In genomic region chr14:54549862-54550261, GRCh38 we compare ENCODE assay signal across 26 cellular contexts. TPM values are rescaled to one million over a fixed set of nuclear protein-coding genes. Genes with fewer than 3 reads are reported as not detected.
DNase-seq lines count a peak whose midpoint lies in the region; ATAC-seq, FAIRE-seq and TF ChIP-seq lines count a peak whose summit lies in the region.
"Had no signal": no experiment of that assay in that cellular context is flagged by ENCODE, and none has a peak within 500 bp of the region (broad histone marks: within the 10 kb centered on the region; RNA-seq: fewer than 3 reads in every experiment).

No MANE protein-coding gene starts in this region.

- no peaks in the 10 kb centered on the region for H3K36me3 ChIP-seq in mesendoderm (ENCODE audit: control insufficient read depth, insufficient read depth, low read length)
- H3K36me3 ChIP-seq: ascending aorta, SJCRH30, thoracic aorta had no signal

- no peak overlapping the region for H2BK5ac ChIP-seq in mesendoderm (ENCODE audit: low read length)

- no peak overlapping the region for H2AK5ac ChIP-seq in mesendoderm (ENCODE audit: low read length)

- DNase-seq in HTR-8/SVneo (ENCODE audit: insufficient read length, low spot score) (no peak), RPMI7951 (ENCODE audit: low read depth) (peak; percentile 17), epithelial cell of esophagus (ENCODE audit: low read depth) (peak; percentile 31), mesendoderm (peak; percentile 34), posterior cingulate gyrus (no peak), retina (no peak)
- DNase-seq: activated naive CD4-positive, alpha-beta T cell treated with anti-CD3 and anti-CD28 coated beads, Interleukin-2, amount 50 U/mL, for 16 hours; CD8-positive, alpha-beta T cell; DMS153; effector CD8-positive, alpha-beta T cell; GF-D8; H9; midbrain; NCI-H1092; NCI-H187 treated with DMSO at 0.1 percent for 48 hours; NCI-H2227 treated with DMSO at 0.1 percent for 48 hours; OCI-M1; stimulated activated CD4-positive, alpha-beta T cell treated with anti-CD3 and anti-CD28 coated beads, Interleukin-2, amount 100 ng/mL, for 24 hours had no signal

- H3K23ac ChIP-seq in mesendoderm (ENCODE audit: low read length) = no peak overlapping the region

- no peak overlapping the region for H3K4me3 ChIP-seq in epithelial cell of esophagus (ENCODE audit: low read length)
- no peak overlapping the region for H3K4me3 ChIP-seq in mesendoderm (ENCODE audit: low read length)
- H3K4me3 ChIP-seq: ascending aorta, SJCRH30, thoracic aorta had no signal

- ATAC-seq in HG02973 (IDR thresholded peaks at IDR 0.05; ENCODE audit: unreplicated experiment) = no peak
- ATAC-seq: CD8-positive, alpha-beta T cell; esophagus mucosa; left lobe of liver; stimulated activated effector memory CD8-positive, alpha-beta T cell treated with anti-CD3 and anti-CD28 coated beads, Interleukin-12 subunit alpha, Interleukin-12 subunit beta, amount 100 ng/mL, for 72 hours had no signal

- no peak overlapping the region for H3K9ac ChIP-seq in mesendoderm (ENCODE audit: low read length)
- H3K9ac ChIP-seq: KMS-11 had no signal

- no peaks in the 10 kb centered on the region for H3K79me1 ChIP-seq in mesendoderm (ENCODE audit: low read length)

- H3K27me3 ChIP-seq in mesendoderm (ENCODE audit: insufficient read depth, low read length, poor library complexity) = no peaks in the 10 kb centered on the region
- H3K27me3 ChIP-seq: ascending aorta, SJCRH30 had no signal

- H3K4me1 ChIP-seq in mesendoderm (ENCODE audit: control insufficient read depth, low read depth, low read length) = no peaks in the 10 kb centered on the region
- H3K4me1 ChIP-seq: ascending aorta, SJCRH30 had no signal

- no peak overlapping the region for H3K56ac ChIP-seq in mesendoderm (ENCODE audit: low read length)

- H3K4ac ChIP-seq in mesendoderm (ENCODE audit: low read depth, low read length) = no peak overlapping the region

- no peak for TF ChIP-seq CTCF in epithelial cell of esophagus (IDR thresholded peaks at IDR 0.05; ENCODE audit: insufficient read depth, low read depth, low read length, missing control alignments)

- no CpG with 5 or more reads among the region's 3 CpGs for WGBS in mesendoderm (ENCODE audit: extremely low coverage, insufficient coverage, low lambda C conversion rate)

- FAIRE-seq in HTR-8/SVneo (lab: Jason Lieb, UNC) = peak; percentile 69

- no peak overlapping the region for H2BK120ac ChIP-seq in mesendoderm (ENCODE audit: low read depth, low read length)

- no peak overlapping the region for H4K5ac ChIP-seq in mesendoderm (ENCODE audit: low read length)

- H3K4me2 ChIP-seq in mesendoderm (ENCODE audit: low read length) = no peak overlapping the region
- H3K4me2 ChIP-seq: KMS-11 had no signal

- no peak overlapping the region for H3K27ac ChIP-seq in mesendoderm (ENCODE audit: low read depth, low read length)
- H3K27ac ChIP-seq: ascending aorta, KMS-11, SJCRH30, thoracic aorta had no signal

- H3K79me2 ChIP-seq in mesendoderm (ENCODE audit: control insufficient read depth, insufficient read depth, low read length) = no peaks in the 10 kb centered on the region

- no peak overlapping the region for H2BK15ac ChIP-seq in mesendoderm (replicated peaks; ENCODE audit: low read depth)

- intact Hi-C loops in posterior cingulate gyrus (cut with DNase I) = no loop called here

- H4K8ac ChIP-seq in mesendoderm (ENCODE audit: low read depth, low read length) = no peak overlapping the region

- no peak overlapping the region for H3K18ac ChIP-seq in mesendoderm (ENCODE audit: low read length)

RNA-seq across cellular contexts. Expression of gene SAMD4A, which starts 17.1 kb away (rescaled TPM):
- total RNA-seq in RPMI7951 (2014; rRNA removed; shearing (Covaris generic)) = 8.6 and 10.1 TPM in 2 replicates
- polyA plus RNA-seq in mesendoderm (2013, experiment 1 of 2) = 20.2 TPM
- polyA plus RNA-seq in mesendoderm (2013, experiment 2 of 2) = 20.1 TPM

RNA-seq across cellular contexts. Expression of gene CGRRF1, which starts 40.2 kb away (rescaled TPM):
- 11.9 and 19.6 TPM in 2 replicates for total RNA-seq in RPMI7951 (2014; rRNA removed; shearing (Covaris generic))
- 16.5 TPM for polyA plus RNA-seq in mesendoderm (2013, experiment 1 of 2)
- 16.1 TPM for polyA plus RNA-seq in mesendoderm (2013, experiment 2 of 2)

Comparison
In these comparisons a context has a peak if more than half of its experiments do, and no peak if none do; other contexts are left out.
1. DNase-seq: peak in RPMI7951 (single experiment), epithelial cell of esophagus (single experiment) and mesendoderm (single experiment); none in HTR-8/SVneo (single experiment), posterior cingulate gyrus (0 of 10) and retina (single experiment).